8 cellular contexts compared by ENCODE assay signal in the genomic region with DNA sequence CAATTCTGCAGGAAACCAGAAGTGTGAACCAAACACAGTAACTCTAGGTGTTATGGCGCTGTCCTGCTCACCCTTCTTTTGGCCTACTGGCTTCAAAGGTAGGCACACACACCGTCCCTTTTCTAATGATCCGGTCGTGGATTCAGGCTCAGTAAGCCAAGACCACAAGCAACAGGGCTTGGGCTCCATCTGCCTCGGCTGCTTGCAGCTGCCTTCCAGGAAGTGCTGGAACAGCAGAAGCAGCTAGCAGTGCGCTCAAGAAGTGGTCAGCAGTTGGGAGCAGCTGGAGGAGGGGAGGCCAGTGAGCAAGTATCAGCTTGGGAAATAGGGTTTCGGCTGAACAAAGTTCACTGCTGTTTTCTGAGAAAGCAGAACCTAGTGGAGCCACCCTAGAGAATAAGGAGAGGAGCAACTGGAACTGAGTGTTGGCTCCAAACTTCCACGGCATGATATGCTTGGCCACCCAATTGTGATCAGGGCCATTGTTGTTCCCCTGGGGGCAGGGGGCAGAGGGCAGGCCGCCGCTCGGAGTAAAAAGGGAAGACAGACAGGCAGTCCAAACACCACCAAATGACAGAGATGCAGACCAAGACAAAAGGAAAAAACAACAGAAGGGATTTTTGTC.
A peak's percentile ranks its signal among the peaks of the same experiment; 100 is the strongest.
DNase-seq lines count a peak whose midpoint lies in the region; ATAC-seq, FAIRE-seq and TF ChIP-seq lines count a peak whose summit lies in the region.

No MANE protein-coding gene starts in this region.

- H3K4me2 ChIP-seq in A549 (peak overlapping the region; percentile 70), osteoblast (ENCODE audit: insufficient read depth, low read length) (peak overlapping the region; percentile 58)

- H3K27ac ChIP-seq in A549 (peak overlapping the region; percentile 93 to 96), SJCRH30 (peak overlapping the region; percentile 74), esophagus squamous epithelium (peak overlapping the region; percentile 5 to 75 (median 59)), osteoblast (ENCODE audit: low read depth, low read length) (peak overlapping the region; percentile 82)

- POLR2A ChIA-PET in A549 (lab: Yijun Ruan, JAX): interaction anchor here (1.1 to 4.4 kb wide), 4 partner anchors 20 to 345 kb away, joined by 3 to 56 read pairs (median 4); partner anchors contain the start of gene IRF2BP2

- no peak for TF ChIP-seq POLR2A in A549 (IDR thresholded peaks at IDR 0.05; ENCODE audit: low read length)
- no peak for TF ChIP-seq POLR2A in esophagus squamous epithelium (IDR thresholded peaks at IDR 0.05)

- no peaks in the 10 kb centered on the region for H4K20me1 ChIP-seq in osteoblast (ENCODE audit: insufficient read depth, low read length)

- H3K4me1 ChIP-seq in A549 (peaks cover 58% of the 10 kb centered on the region), SJCRH30 (peaks cover 50% of the 10 kb centered on the region), esophagus squamous epithelium (peaks cover 0 to 44% (median 8%) of the 10 kb centered on the region in 3 donors), osteoblast (ENCODE audit: insufficient read depth, low read length) (peaks cover 38% of the 10 kb centered on the region)

- intact Hi-C loops in esophagus squamous epithelium (cut with DNase I): no loop called here

- ATAC-seq in A549 (no peak), GM21529 (IDR thresholded peaks at IDR 0.05; ENCODE audit: unreplicated experiment) (peak; percentile 55), GM19452 (IDR thresholded peaks at IDR 0.05; ENCODE audit: unreplicated experiment) (no peak)

- no peaks in the 10 kb centered on the region; the same call in 2 of the 3 replicates for H3K9me3 ChIP-seq in A549
- H3K9me3 ChIP-seq in SJCRH30 (replicated peaks): no peaks in the 10 kb centered on the region
- H3K9me3 ChIP-seq in esophagus squamous epithelium: no peaks in the 10 kb centered on the region
- no peaks in the 10 kb centered on the region for H3K9me3 ChIP-seq in osteoblast (ENCODE audit: low read depth, low read length)

- CTCF ChIA-PET in A549 (lab: Yijun Ruan, JAX): interaction anchor here (0.8 to 5.2 kb wide), 5 partner anchors 29 to 469 kb away, joined by 3 to 28 read pairs (median 3); no protein-coding TSS in a partner anchor

- H2AFZ ChIP-seq in osteoblast (ENCODE audit: low read length): peak overlapping the region; percentile 77

- WGBS in A549 (ENCODE audit: missing lambda C conversion rate): 78% methylated on average over 11 of the region's 11 CpGs
- WGBS in esophagus squamous epithelium, 2 donors: 57 to 80% methylated on average over 6 to 10 of the region's 11 CpGs

- no peak for TF ChIP-seq EP300 in A549 (IDR thresholded peaks at IDR 0.05)

- TF ChIP-seq RAD21 in A549 (conservative IDR thresholded peaks at IDR 0.05 in 1 of 2, IDR thresholded peaks at IDR 0.05 in 1 of 2): no peak

- no peak for FAIRE-seq in A549 (lab: Jason Lieb, UNC)

- no peak overlapping the region for H3K4me3 ChIP-seq in A549
- peak overlapping the region; percentile 4 for H3K4me3 ChIP-seq in SJCRH30
- no peak overlapping the region for H3K4me3 ChIP-seq in esophagus squamous epithelium
- peak overlapping the region; percentile 30 for H3K4me3 ChIP-seq in osteoblast (ENCODE audit: insufficient read depth, low read length)

- H3K36me3 ChIP-seq in SJCRH30: no peaks in the 10 kb centered on the region
- H3K36me3 ChIP-seq in esophagus squamous epithelium: no peaks in the 10 kb centered on the region
- no peaks in the 10 kb centered on the region for H3K36me3 ChIP-seq in osteoblast (ENCODE audit: insufficient read depth, low read length)

- TF ChIP-seq CTCF in A549 (IDR thresholded peaks at IDR 0.05): no peak
- no peak for TF ChIP-seq CTCF in esophagus squamous epithelium (IDR thresholded peaks at IDR 0.05)
- TF ChIP-seq CTCF in osteoblast (IDR thresholded peaks at IDR 0.05; ENCODE audit: extremely low read depth, low read depth, low read length): no peak

- H3K27me3 ChIP-seq in SJCRH30: no peaks in the 10 kb centered on the region
- no peaks in the 10 kb centered on the region for H3K27me3 ChIP-seq in esophagus squamous epithelium
- no peaks in the 10 kb centered on the region for H3K27me3 ChIP-seq in osteoblast (ENCODE audit: insufficient read depth, low read length)

- H3K79me2 ChIP-seq in osteoblast (ENCODE audit: insufficient read depth, low read length): no peaks in the 10 kb centered on the region

- DNase-seq in A549 (ENCODE audit: low read depth in 1 of 2, low spot score in 1 of 2): no peak
- DNase-seq in SJCRH30: peak; percentile 83 to 90
- no peak for DNase-seq in esophagus squamous epithelium (lab: John Stamatoyannopoulos, UW)
- DNase-seq in osteoblast (ENCODE audit: insufficient read length, low spot score, missing footprints): peak; percentile 88
- no peak for DNase-seq in NCI-H2107 treated with DMSO at 0.1 percent for 48 hours (lab: John Stamatoyannopoulos, UW; ENCODE audit: unreplicated experiment)
- DNase-seq in NCI-H1105 (lab: John Stamatoyannopoulos, UW): no peak

TF ChIP-seq in A549, 52 proteins besides CTCF, POLR2A, EP300 and RAD21:
- TF ChIP-seq MYC (IDR thresholded peaks at IDR 0.05; ENCODE audit: borderline replicate concordance, low read length) (no peak), EHMT2 (IDR thresholded peaks at IDR 0.05; ENCODE audit: low read depth) (no peak), ZFP36 (IDR thresholded peaks at IDR 0.05; ENCODE audit: borderline replicate concordance, partially characterized antibody) (no peak), BHLHE40 (IDR thresholded peaks at IDR 0.05; ENCODE audit: low read depth, low read length) (no peak), POLR2AphosphoS2 (conservative IDR thresholded peaks at IDR 0.05; ENCODE audit: low read length) (no peak), JUNB (IDR thresholded peaks at IDR 0.05) (no peak), HOXB5 (CRISPR knock-in tag; IDR thresholded peaks at IDR 0.05) (no peak), NFE2L2 (conservative IDR thresholded peaks at IDR 0.05; ENCODE audit: low read length) (no peak), RFX5 (IDR thresholded peaks at IDR 0.05) (no peak), HEYL (CRISPR knock-in tag; IDR thresholded peaks at IDR 0.05) (no peak)
- TF ChIP-seq, protein P1, sequence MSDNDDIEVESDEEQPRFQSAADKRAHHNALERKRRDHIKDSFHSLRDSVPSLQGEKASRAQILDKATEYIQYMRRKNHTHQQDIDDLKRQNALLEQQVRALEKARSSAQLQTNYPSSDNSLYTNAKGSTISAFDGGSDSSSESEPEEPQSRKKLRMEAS (IDR thresholded peaks at IDR 0.05): no peak

Comparison
In these comparisons a context has a peak if more than half of its experiments do, and no peak if none do; other contexts are left out.
1. DNase-seq: peak in SJCRH30 (2 of 2) and osteoblast (single experiment); none in A549 (0 of 2), esophagus squamous epithelium (single experiment), NCI-H2107 treated with DMSO at 0.1 percent for 48 hours (single experiment) and NCI-H1105 (single experiment).
2. H3K4me3 ChIP-seq: peak in SJCRH30 (single experiment) and osteoblast (single experiment); none in A549 (single experiment) and esophagus squamous epithelium (0 of 4).
3. Peak in every context shown above with its lines, with median percentiles within 50 percentile points of each other: H3K27ac ChIP-seq.